11 cellular contexts compared by ENCODE assay signal in genomic region chr5:172164773-172165212, GRCh38. TPM values are rescaled to one million over a fixed set of nuclear protein-coding genes. Genes with fewer than 3 reads are reported as not detected.
DNase-seq lines count a peak whose midpoint lies in the region; ATAC-seq and TF ChIP-seq lines count a peak whose summit lies in the region.
"Had no signal": no experiment of that assay in that cellular context is flagged by ENCODE, and none has a peak within 500 bp of the region (broad histone marks: within the 10 kb centered on the region; RNA-seq: fewer than 3 reads in every experiment).

No MANE protein-coding gene starts in this region.

- H3K27me3 ChIP-seq in dorsolateral prefrontal cortex: no peaks in the 10 kb centered on the region
- H3K27me3 ChIP-seq in lower lobe of right lung (ENCODE audit: low read depth): no peaks in the 10 kb centered on the region
- H3K27me3 ChIP-seq: transverse colon had no signal

- peak overlapping the region in 5 of 59 donors; percentile 1 to 25 (median 4) for H3K4me3 ChIP-seq in dorsolateral prefrontal cortex
- no peak overlapping the region for H3K4me3 ChIP-seq in lower lobe of right lung
- H3K4me3 ChIP-seq: transverse colon had no signal

- peaks cover 25% of the 10 kb centered on the region for H3K36me3 Mint-ChIP-seq in stimulated activated memory B cell treated with anti-CD40 and anti-IgM and Interleukin-4, amounts not matched to agents 10 μg/mL and 1 μg/mL and 100 μg/mL, for 72 hours
- peaks cover 4% of the 10 kb centered on the region for H3K36me3 Mint-ChIP-seq in chondrocyte (ENCODE audit: low read depth)

- intact Hi-C loops in dorsolateral prefrontal cortex (cut with DNase I): no loop called here
- intact Hi-C loops in lower lobe of right lung (cut with DNase I): no loop called here

- peaks cover 90% of the 10 kb centered on the region for H3K4me1 Mint-ChIP-seq in stimulated activated memory B cell treated with anti-CD40 and anti-IgM and Interleukin-4, amounts not matched to agents 10 μg/mL and 1 μg/mL and 100 μg/mL, for 72 hours
- H3K4me1 Mint-ChIP-seq in chondrocyte (ENCODE audit: low read depth): peaks cover 30% of the 10 kb centered on the region

- ATAC-seq in lower lobe of right lung: peak in 1 of 2 donors; percentile 24
- ATAC-seq in stimulated activated memory B cell treated with anti-CD40 and anti-IgM and Interleukin-4, amounts not matched to agents 10 μg/mL and 1 μg/mL and 100 μg/mL, for 72 hours: no peak

- H3K27ac Mint-ChIP-seq in stimulated activated memory B cell treated with anti-CD40 and anti-IgM and Interleukin-4, amounts not matched to agents 10 μg/mL and 1 μg/mL and 100 μg/mL, for 72 hours: peak overlapping the region; percentile 50
- H3K27ac Mint-ChIP-seq in chondrocyte (ENCODE audit: unreplicated experiment): no peak overlapping the region

- TF ChIP-seq CTCF in dorsolateral prefrontal cortex (IDR thresholded peaks at IDR 0.05 in 54 of 56, conservative IDR thresholded peaks at IDR 0.05 in 2 of 56; ENCODE audit: low read depth in 1 of 56, partially characterized antibody in 56 of 56): peak in 1 of 56 donors; percentile 17
- no peak for TF ChIP-seq CTCF in lower lobe of right lung (IDR thresholded peaks at IDR 0.05)
- TF ChIP-seq CTCF in chondrocyte (IDR thresholded peaks at IDR 0.05): no peak

- H3K9me3 ChIP-seq in lower lobe of right lung: no peaks in the 10 kb centered on the region
- H3K9me3 ChIP-seq: transverse colon had no signal

- peaks cover 64% of the 10 kb centered on the region for H3K4me1 ChIP-seq in lower lobe of right lung

- no peaks in the 10 kb centered on the region for H3K36me3 ChIP-seq in lower lobe of right lung
- H3K36me3 ChIP-seq: transverse colon had no signal

- no peaks in the 10 kb centered on the region for H3K27me3 Mint-ChIP-seq in stimulated activated memory B cell treated with anti-CD40 and anti-IgM and Interleukin-4, amounts not matched to agents 10 μg/mL and 1 μg/mL and 100 μg/mL, for 72 hours
- no peaks in the 10 kb centered on the region for H3K27me3 Mint-ChIP-seq in chondrocyte (ENCODE audit: low read depth)

- no peaks in the 10 kb centered on the region for H3K9me3 Mint-ChIP-seq in stimulated activated memory B cell treated with anti-CD40 and anti-IgM and Interleukin-4, amounts not matched to agents 10 μg/mL and 1 μg/mL and 100 μg/mL, for 72 hours
- no peaks in the 10 kb centered on the region for H3K9me3 Mint-ChIP-seq in chondrocyte (ENCODE audit: low read depth)

- H3K27ac ChIP-seq in dorsolateral prefrontal cortex (peak overlapping the region in 29 of 59 donors; percentile 13 to 79 (median 47)), lower lobe of right lung (peak overlapping the region; percentile 33)

- H3K4me3 Mint-ChIP-seq in stimulated activated memory B cell treated with anti-CD40 and anti-IgM and Interleukin-4, amounts not matched to agents 10 μg/mL and 1 μg/mL and 100 μg/mL, for 72 hours: no peak overlapping the region
- no peak overlapping the region for H3K4me3 Mint-ChIP-seq in chondrocyte (ENCODE audit: unreplicated experiment)

- peak; percentile 31 for DNase-seq in LHCN-M2 (ENCODE audit: low read depth)
- peak in 9 of 10 donors; percentile 42 to 80 (median 59) for DNase-seq in dorsolateral prefrontal cortex
- DNase-seq in lower lobe of right lung: no peak
- DNase-seq in HCEC 1CT: no peak
- DNase-seq in cerebellar nuclear complex (lab: John Stamatoyannopoulos, UW): no peak
- no peak for DNase-seq in NCI-H1105 treated with DMSO at 0.1 percent for 48 hours (lab: John Stamatoyannopoulos, UW)
- no peak for DNase-seq in chondrocyte (ENCODE audit: low spot score)
- DNase-seq: activated effector memory CD4-positive, alpha-beta T cell treated with Interleukin-2 at 50 U/mL for 16 hours; NCI-H2107; transverse colon had no signal

RNA-seq across cellular contexts. Expression of gene STK10, which starts 23.2 kb away (rescaled TPM):
- 13.6 and 15.9 TPM in 2 replicates for total RNA-seq in LHCN-M2 (2014; rRNA removed)
- polyA plus RNA-seq in LHCN-M2 (2012): 17.5 TPM
- 10 to 100 TPM in 111 of 120 experiments, 1 to 10 TPM in 9; 4.5 to 28.7 (median 16.7) TPM for total RNA-seq in dorsolateral prefrontal cortex
- 72.5 TPM for total RNA-seq in lower lobe of right lung
- 32.9 to 52.7 TPM (median 45.9 TPM) in 3 replicates for total RNA-seq in chondrocyte

RNA-seq across cellular contexts. Expression of gene EFCAB9, which starts 29.2 kb away (rescaled TPM):
- not detected in 2 replicates for total RNA-seq in LHCN-M2 (2014; rRNA removed)
- not detected for polyA plus RNA-seq in LHCN-M2 (2012)
- total RNA-seq in dorsolateral prefrontal cortex: not detected
- not detected for total RNA-seq in lower lobe of right lung
- not detected in 3 replicates for total RNA-seq in chondrocyte
- total RNA-seq: transverse colon had no signal

Comparison
In these comparisons a context has a peak if more than half of its experiments do, and no peak if none do; other contexts are left out.
1. DNase-seq: peak in LHCN-M2 (single experiment) and dorsolateral prefrontal cortex (9 of 10); none in lower lobe of right lung (single experiment), HCEC 1CT (single experiment), cerebellar nuclear complex (0 of 2), NCI-H1105 treated with DMSO at 0.1 percent for 48 hours (single experiment) and chondrocyte (single experiment).